Comparison of ENCODE assay signal across 8 cellular contexts in genomic region chr2:241637233-241638062, GRCh38. TPM values are rescaled to one million over a fixed set of nuclear protein-coding genes. Genes with fewer than 3 reads are reported as not detected.
DNase-seq lines count a peak whose midpoint lies in the region; ATAC-seq and TF ChIP-seq lines count a peak whose summit lies in the region.

Gene ATG4B, plus strand, starts transcription at chr2:241637693. Its CDS starts 22 bp downstream, at chr2:241637715.

- peaks cover 61% of the 10 kb centered on the region for H4K20me1 ChIP-seq in IMR-90 (ENCODE audit: insufficient read depth, low read length)

- H2BK20ac ChIP-seq in IMR-90 (ENCODE audit: low read depth, low read length) = peak within 1 kb of the TSS; percentile 99

- ATAC-seq in GM21526 (IDR thresholded peaks at IDR 0.05; ENCODE audit: low FRiP score, unreplicated experiment) (peak; percentile 50), IMR-90 (ENCODE audit: low read depth) (peak; percentile 81)
- ATAC-seq in activated T-cell treated with anti-CD3 and anti-CD28 coated beads, Interleukin-2, amount 50 U/mL, for 72 hours (replicated peaks in 1 of 2) = peak; percentile 76 to 78
- ATAC-seq in stimulated activated effector memory CD8-positive, alpha-beta T cell treated with anti-CD3 and anti-CD28 coated beads, Interleukin-12 subunit alpha, Interleukin-12 subunit beta, amount 100 ng/mL, for 72 hours = peak; percentile 78

- peak within 1 kb of the TSS; percentile 100; the same call in 2 of the 3 replicates for H2BK15ac ChIP-seq in IMR-90 (ENCODE audit: low read depth, low read length)

- TF ChIP-seq POLR2A in IMR-90 (IDR thresholded peaks at IDR 0.05; ENCODE audit: low read depth, low read length) = peak; percentile 82
- peak; percentile 48 to 61 for TF ChIP-seq POLR2A in Peyer's patch (IDR thresholded peaks at IDR 0.05)
- TF ChIP-seq POLR2A in esophagus squamous epithelium (IDR thresholded peaks at IDR 0.05) = peak in 1 of 4 donors; percentile 61

- BruUV-seq in IMR-90 (replicated peaks; lab: Mats Ljungman, UMichigan) = no TSS peak

- H4K91ac ChIP-seq in IMR-90 (ENCODE audit: insufficient read depth, low read depth, low read length) = peak within 1 kb of the TSS; percentile 99

- peak within 1 kb of the TSS; percentile 97 for H3K4me2 ChIP-seq in IMR-90 (ENCODE audit: low read depth, low read length)

- H3K27me3 Mint-ChIP-seq in activated T-cell treated with anti-CD3 and anti-CD28 coated beads, Interleukin-2, amount 50 U/mL, for 72 hours (ENCODE audit: low read depth) = no peaks in the 10 kb centered on the region

- TF ChIP-seq CTCF in IMR-90 (conservative IDR thresholded peaks at IDR 0.05; ENCODE audit: low read depth, low read length) = no peak
- peak in 1 of 6 experiments; percentile 25 for TF ChIP-seq CTCF in Peyer's patch (IDR thresholded peaks at IDR 0.05)
- peak in 1 of 6 experiments; percentile 8 for TF ChIP-seq CTCF in esophagus squamous epithelium (IDR thresholded peaks at IDR 0.05)

- CTCF ChIA-PET in IMR-90 (lab: Yijun Ruan, JAX) = interaction anchor here (1.1 to 1.6 kb wide), 2 partner anchors 11 to 28 kb away, joined by 3 to 4 read pairs; no protein-coding TSS in a partner anchor

- peak within 1 kb of the TSS; percentile 100 for H2BK5ac ChIP-seq in IMR-90 (ENCODE audit: low read depth, low read length, poor library complexity, severe bottlenecking)

- H3K27ac Mint-ChIP-seq in activated T-cell treated with anti-CD3 and anti-CD28 coated beads, Interleukin-2, amount 50 U/mL, for 72 hours = peak within 1 kb of the TSS; percentile 99
- peak within 1 kb of the TSS; percentile 76 for H3K27ac Mint-ChIP-seq in stimulated activated effector memory CD8-positive, alpha-beta T cell treated with anti-CD3 and anti-CD28 coated beads, Interleukin-12 subunit alpha, Interleukin-12 subunit beta, amount 100 ng/mL, for 72 hours

- in situ Hi-C loops in IMR-90 (cut with MboI; ENCODE audit: low sequenced_read_pairs) = no loop called here

- H3K9ac ChIP-seq in IMR-90 (ENCODE audit: low read depth, low read length) = peak within 1 kb of the TSS; percentile 100

- WGBS in IMR-90 (ENCODE audit: extremely low coverage in 2 of 2, insufficient read length in 1 of 2), 2 experiments = 0% methylated on average over 29 of the region's 123 CpGs; no CpG with 5 or more reads in 1 of the 2 experiments
- WGBS in esophagus squamous epithelium, 2 donors = 2% methylated on average over 6 of the region's 123 CpGs; no CpG with 5 or more reads in 1 of the 2 donors

- H3K14ac ChIP-seq in IMR-90 (replicated peaks; ENCODE audit: low read depth, low read length) = peak within 1 kb of the TSS; percentile 100

- H3K36me3 Mint-ChIP-seq in activated T-cell treated with anti-CD3 and anti-CD28 coated beads, Interleukin-2, amount 50 U/mL, for 72 hours (ENCODE audit: insufficient read depth in 2 of 2) = peaks cover 10 to 13% of the 10 kb centered on the region in 2 donors
- peaks cover 36% of the 10 kb centered on the region for H3K36me3 Mint-ChIP-seq in stimulated activated effector memory CD8-positive, alpha-beta T cell treated with anti-CD3 and anti-CD28 coated beads, Interleukin-12 subunit alpha, Interleukin-12 subunit beta, amount 100 ng/mL, for 72 hours

- DNase-seq in DMS153 (lab: John Stamatoyannopoulos, UW) (peak; percentile 52), IMR-90 (peak; percentile 82), Peyer's patch (peak; percentile 78 to 91 (median 91)), esophagus squamous epithelium (lab: John Stamatoyannopoulos, UW) (no peak), myocyte (ENCODE audit: low read depth) (peak; percentile 88)
- DNase-seq in activated T-cell treated with anti-CD3 and anti-CD28 coated beads, Interleukin-2, amount 50 U/mL, for 72 hours = peak; percentile 85 to 87
- DNase-seq in stimulated activated effector memory CD8-positive, alpha-beta T cell treated with anti-CD3 and anti-CD28 coated beads, Interleukin-12 subunit alpha, Interleukin-12 subunit beta, amount 100 ng/mL, for 72 hours (ENCODE audit: low spot score in 2 of 2) = peak; percentile 75 to 88

- H3K27ac ChIP-seq in IMR-90 (ENCODE audit: insufficient read depth, low read length) (peak within 1 kb of the TSS; percentile 100), Peyer's patch (peak within 1 kb of the TSS; percentile 97 to 99 (median 98)), esophagus squamous epithelium (peak within 1 kb of the TSS; percentile 95 to 100 (median 100))

- H3K9me3 Mint-ChIP-seq in activated T-cell treated with anti-CD3 and anti-CD28 coated beads, Interleukin-2, amount 50 U/mL, for 72 hours = no peaks in the 10 kb centered on the region
- no peaks in the 10 kb centered on the region for H3K9me3 Mint-ChIP-seq in stimulated activated effector memory CD8-positive, alpha-beta T cell treated with anti-CD3 and anti-CD28 coated beads, Interleukin-12 subunit alpha, Interleukin-12 subunit beta, amount 100 ng/mL, for 72 hours

- H3K4ac ChIP-seq in IMR-90 (ENCODE audit: low read depth, low read length) = peak within 1 kb of the TSS; percentile 100

- peak within 1 kb of the TSS; percentile 100 for H2AFZ ChIP-seq in IMR-90 (replicated peaks; ENCODE audit: low read length, poor library complexity)

- H3K4me3 Mint-ChIP-seq in activated T-cell treated with anti-CD3 and anti-CD28 coated beads, Interleukin-2, amount 50 U/mL, for 72 hours = peak within 1 kb of the TSS; percentile 84 to 100
- H3K4me3 Mint-ChIP-seq in stimulated activated effector memory CD8-positive, alpha-beta T cell treated with anti-CD3 and anti-CD28 coated beads, Interleukin-12 subunit alpha, Interleukin-12 subunit beta, amount 100 ng/mL, for 72 hours = peak within 1 kb of the TSS; percentile 78

- peaks cover 35 to 78% of the 10 kb centered on the region in 2 experiments for H3K79me1 ChIP-seq in IMR-90 (ENCODE audit: low read depth in 1 of 2, low read length in 2 of 2)

- H3K4me1 Mint-ChIP-seq in activated T-cell treated with anti-CD3 and anti-CD28 coated beads, Interleukin-2, amount 50 U/mL, for 72 hours (ENCODE audit: low read depth) = peaks cover 57% of the 10 kb centered on the region
- peaks cover 57% of the 10 kb centered on the region for H3K4me1 Mint-ChIP-seq in stimulated activated effector memory CD8-positive, alpha-beta T cell treated with anti-CD3 and anti-CD28 coated beads, Interleukin-12 subunit alpha, Interleukin-12 subunit beta, amount 100 ng/mL, for 72 hours

- H3K18ac ChIP-seq in IMR-90 (ENCODE audit: low read depth, low read length) = peak within 1 kb of the TSS; percentile 100

- intact Hi-C loops in IMR-90 (cut with micrococcal nuclease) (loop anchor here (5.0 kb wide), 2 partner anchors 130 to 280 kb away; partner anchors contain the start of genes FARP2 and STK25), esophagus squamous epithelium (cut with DNase I) (no loop called here)

- H3K4me3 ChIP-seq in IMR-90 (ENCODE audit: insufficient read depth, low read depth, low read length) = peak within 1 kb of the TSS; percentile 100
- H3K4me3 ChIP-seq in Peyer's patch = peak within 1 kb of the TSS; percentile 85 to 99 (median 98)
- H3K4me3 ChIP-seq in esophagus squamous epithelium = peak within 1 kb of the TSS; percentile 72 to 99 (median 86)

- dilution Hi-C loops in IMR-90 (cut with HindIII; ENCODE audit: low sequenced_read_pairs, unreplicated experiment) = no loop called here

- no peaks in the 10 kb centered on the region for H3K9me3 ChIP-seq in IMR-90 (ENCODE audit: control insufficient read depth, insufficient read depth, low read length)
- no peaks in the 10 kb centered on the region for H3K9me3 ChIP-seq in Peyer's patch
- no peaks in the 10 kb centered on the region for H3K9me3 ChIP-seq in esophagus squamous epithelium

- peaks cover 21% of the 10 kb centered on the region for H3K36me3 ChIP-seq in IMR-90 (ENCODE audit: control insufficient read depth, insufficient read depth, low read length)
- peaks cover 0 to 24% (median 0%) of the 10 kb centered on the region in 3 donors for H3K36me3 ChIP-seq in Peyer's patch
- peaks cover 13 to 24% (median 13%) of the 10 kb centered on the region in 3 donors for H3K36me3 ChIP-seq in esophagus squamous epithelium

- peaks cover 3% of the 10 kb centered on the region; the same call in 1 of the 2 replicates for H3K4me1 ChIP-seq in IMR-90 (ENCODE audit: control insufficient read depth, insufficient read depth, low read length)
- H3K4me1 ChIP-seq in Peyer's patch = peaks cover 0 to 42% (median 6%) of the 10 kb centered on the region in 4 donors
- H3K4me1 ChIP-seq in esophagus squamous epithelium = peaks cover 18 to 74% (median 39%) of the 10 kb centered on the region in 3 donors

- H2BK120ac ChIP-seq in IMR-90 (ENCODE audit: low read depth, low read length) = peak within 1 kb of the TSS; percentile 100

- peaks cover 11% of the 10 kb centered on the region for H3K9me1 ChIP-seq in IMR-90 (ENCODE audit: insufficient read depth, low read length)

- H2AK5ac ChIP-seq in IMR-90 (ENCODE audit: low read depth, low read length) = no peak within 1 kb of the TSS; the same call in 1 of the 2 replicates

- H4K5ac ChIP-seq in IMR-90 (ENCODE audit: low read depth, low read length) = peak within 1 kb of the TSS; percentile 100

- peak within 1 kb of the TSS; percentile 99 to 100 for H4K8ac ChIP-seq in IMR-90 (ENCODE audit: low read depth in 2 of 2, low read length in 2 of 2)

- H3K23ac ChIP-seq in IMR-90 (ENCODE audit: low read depth, low read length) = peak within 1 kb of the TSS; percentile 100

- POLR2A ChIA-PET in IMR-90 (lab: Charles Lee; ENCODE audit: unreplicated experiment) = interaction anchor here (0.5 kb wide), 1 partner anchor 396 kb away, joined by 3 read pairs; no protein-coding TSS in a partner anchor

- H2AK9ac ChIP-seq in IMR-90 (replicated peaks; ENCODE audit: low read depth, low read length, poor library complexity) = peak within 1 kb of the TSS; percentile 98

- H3K27me3 ChIP-seq in IMR-90 (ENCODE audit: control insufficient read depth, insufficient read depth, low read length) (no peaks in the 10 kb centered on the region), Peyer's patch (no peaks in the 10 kb centered on the region), esophagus squamous epithelium (no peaks in the 10 kb centered on the region)

- H3K56ac ChIP-seq in IMR-90 (ENCODE audit: extremely low read depth, insufficient read depth, low read length) = peak within 1 kb of the TSS; percentile 99

- no peak for TF ChIP-seq RAD21 in IMR-90 (IDR thresholded peaks at IDR 0.05; ENCODE audit: low read length)

TF ChIP-seq in IMR-90, 13 proteins besides CTCF, POLR2A, EP300 and RAD21 (continues in another document):
- TF ChIP-seq BHLHE40 (IDR thresholded peaks at IDR 0.05; ENCODE audit: low read depth, low read length) (peak; percentile 38), CHD1 (IDR thresholded peaks at IDR 0.05; ENCODE audit: low read depth, low read length) (no peak), NFE2L2 (IDR thresholded peaks at IDR 0.05; ENCODE audit: low read depth, low read length) (no peak), FOS (IDR thresholded peaks at IDR 0.05; ENCODE audit: low read depth, low read length) (no peak)

RNA-seq across cellular contexts. Expression of gene ATG4B, which starts in this region (rescaled TPM):
- total RNA-seq in IMR-90 (2012; rRNA removed) (102 and 146 TPM in 2 replicates), Peyer's patch (100 to 1,000 TPM; 133 to 272 (median 259) TPM), esophagus squamous epithelium (10 to 100 TPM; 33.0 to 60.9 (median 45.6) TPM), myocyte (92.4 and 95.2 TPM in 2 replicates)
- polyA plus RNA-seq in IMR-90 (2012; rRNA removed) = 98.4 and 113 TPM in 2 replicates
- polyA plus RNA-seq in IMR-90 (2012; cell fraction: cytosol; rRNA removed) = 52.3 and 78.0 TPM in 2 replicates
- polyA plus RNA-seq in IMR-90 (2012; cell fraction: nucleus; rRNA removed; ENCODE audit: low replicate concordance) = 374 and 431 TPM in 2 replicates
- total RNA-seq in activated T-cell treated with anti-CD3 and anti-CD28 coated beads, Interleukin-2, amount 50 U/mL, for 72 hours = 100 to 1,000 TPM in 1 of 2 donors, 10 to 100 TPM in 1; 97.9 to 109 TPM
- 99.3 TPM for polyA plus RNA-seq in myocyte (2012)
